ENCODE assay signal across 8 cellular contexts in genomic region chr20:881051-881820, GRCh38. TPM values are rescaled to one million over a fixed set of nuclear protein-coding genes. Genes with fewer than 3 reads are reported as not detected.
DNase-seq lines count a peak whose midpoint lies in the region; ATAC-seq and TF ChIP-seq lines count a peak whose summit lies in the region.

No MANE protein-coding gene starts in this region.

- H3K27me3 ChIP-seq in MG63, result no peaks in the 10 kb centered on the region

- H3K4me1 Mint-ChIP-seq in activated CD8-positive, alpha-beta T cell treated with anti-CD3 and anti-CD28 coated beads for 36 hours (ENCODE audit: low read depth), result peaks cover 14% of the 10 kb centered on the region

- no peak for TF ChIP-seq CTCF in activated CD8-positive, alpha-beta T cell treated with anti-CD3 and anti-CD28 coated beads for 36 hours (IDR thresholded peaks at IDR 0.05)

- ATAC-seq in activated CD8-positive, alpha-beta T cell treated with anti-CD3 and anti-CD28 coated beads for 36 hours, result peak; percentile 99
- no peak for ATAC-seq in HG02840 (IDR thresholded peaks at IDR 0.05; ENCODE audit: low FRiP score, unreplicated experiment)

- no peaks in the 10 kb centered on the region for H3K36me3 Mint-ChIP-seq in activated CD8-positive, alpha-beta T cell treated with anti-CD3 and anti-CD28 coated beads for 36 hours (ENCODE audit: low read depth)

- peak; percentile 27 for DNase-seq in Caki2 (ENCODE audit: low read depth)
- DNase-seq in MG63, result peak; percentile 74
- DNase-seq in activated CD8-positive, alpha-beta T cell treated with anti-CD3 and anti-CD28 coated beads for 36 hours, result peak; percentile 68
- DNase-seq in iris pigment epithelial cell (ENCODE audit: low read depth), result peak; percentile 68
- DNase-seq in cerebellum (ENCODE audit: low spot score), result no peak
- DNase-seq in NCI-H82 (lab: John Stamatoyannopoulos, UW), result no peak
- no peak for DNase-seq in anterior cingulate cortex (lab: John Stamatoyannopoulos, UW)

- H3K36me3 ChIP-seq in MG63, result no peaks in the 10 kb centered on the region

- POLR2A ChIA-PET in activated CD8-positive, alpha-beta T cell treated with anti-CD3 and anti-CD28 coated beads for 36 hours (lab: Charles Lee), result no interaction called here

- peak overlapping the region; percentile 4; the same call in 1 of the 2 replicates for H3K4me3 ChIP-seq in MG63

- CTCF ChIA-PET in activated CD8-positive, alpha-beta T cell treated with anti-CD3 and anti-CD28 coated beads for 36 hours (lab: Charles Lee), result no interaction called here

- H3K9me3 ChIP-seq in MG63, result no peaks in the 10 kb centered on the region

- peak overlapping the region; percentile 61 for H3K4me3 Mint-ChIP-seq in activated CD8-positive, alpha-beta T cell treated with anti-CD3 and anti-CD28 coated beads for 36 hours

- H3K27ac Mint-ChIP-seq in activated CD8-positive, alpha-beta T cell treated with anti-CD3 and anti-CD28 coated beads for 36 hours, result peak overlapping the region; percentile 65

- in situ Hi-C loops in Caki2 (cut with HindIII; ENCODE audit: low pct_unique_long_range_greater_than_20kb, low sequenced_read_pairs), result no loop called here

- H3K27me3 Mint-ChIP-seq in activated CD8-positive, alpha-beta T cell treated with anti-CD3 and anti-CD28 coated beads for 36 hours, result peaks cover 14% of the 10 kb centered on the region

- intact Hi-C loops in activated CD8-positive, alpha-beta T cell treated with anti-CD3 and anti-CD28 coated beads for 36 hours (cut with micrococcal nuclease), result no loop called here

- no peaks in the 10 kb centered on the region for H3K9me3 Mint-ChIP-seq in activated CD8-positive, alpha-beta T cell treated with anti-CD3 and anti-CD28 coated beads for 36 hours

RNA-seq across cellular contexts. Expression of gene ANGPT4, which starts 34.9 kb away (rescaled TPM):
- total RNA-seq in Caki2 (2014; rRNA removed; shearing (Covaris generic); ENCODE audit: low replicate concordance), result 0.09 TPM in 1 of 2 replicates, not detected in the other
- not detected in 2 replicates for total RNA-seq in MG63 (2014; rRNA removed; shearing (Covaris generic); ENCODE audit: low replicate concordance)
- not detected for total RNA-seq in activated CD8-positive, alpha-beta T cell treated with anti-CD3 and anti-CD28 coated beads for 36 hours
- 0.09 TPM for total RNA-seq in cerebellum

RNA-seq across cellular contexts. Expression of gene FAM110A, which starts 47.7 kb away (rescaled TPM):
- total RNA-seq in Caki2 (2014; rRNA removed; shearing (Covaris generic); ENCODE audit: low replicate concordance), result 7.3 and 14.9 TPM in 2 replicates
- 3.9 and 4.6 TPM in 2 replicates for total RNA-seq in MG63 (2014; rRNA removed; shearing (Covaris generic); ENCODE audit: low replicate concordance)
- 10 to 100 TPM; 20.5 to 23.1 TPM for total RNA-seq in activated CD8-positive, alpha-beta T cell treated with anti-CD3 and anti-CD28 coated beads for 36 hours
- total RNA-seq in cerebellum, result 3.5 TPM

Comparison
In these comparisons a context has a peak if more than half of its experiments do, and no peak if none do; other contexts are left out.
1. DNase-seq: peak in Caki2 (single experiment), MG63 (single experiment), activated CD8-positive, alpha-beta T cell treated with anti-CD3 and anti-CD28 coated beads for 36 hours (single experiment) and iris pigment epithelial cell (single experiment); none in cerebellum (single experiment), NCI-H82 (single experiment) and anterior cingulate cortex (0 of 58).